20 cellular contexts compared by ENCODE assay signal in genomic region chr1:207649204-207649753, GRCh38. TPM values are rescaled to one million over a fixed set of nuclear protein-coding genes. Genes with fewer than 3 reads are reported as not detected.
"Had no signal": no experiment of that assay in that cellular context is flagged by ENCODE, and none has a peak within 500 bp of the region (broad histone marks: within the 10 kb centered on the region; RNA-seq: fewer than 3 reads in every experiment).

No MANE protein-coding gene starts in this region.

- H3K36me3 ChIP-seq: ascending aorta, breast epithelium, lower lobe of right lung had no signal

- H3K27me3 ChIP-seq: ascending aorta, breast epithelium had no signal

- ATAC-seq: left cardiac atrium; lower lobe of right lung; sciatic nerve; stimulated activated naive CD8-positive, alpha-beta T cell treated with anti-CD3 and anti-CD28 coated beads, Interleukin-15, amount 100 ng/mL, for 72 hours had no signal

- H3K27ac ChIP-seq: ascending aorta, breast epithelium, epithelial cell of prostate, lower lobe of right lung had no signal

- DNase-seq: activated CD4-positive, alpha-beta T cell treated with anti-CD3 and anti-CD28 coated beads, Interleukin-2, amount 50 U/mL, for 48 hours; activated naive CD4-positive, alpha-beta T cell treated with anti-CD3 and anti-CD28 coated beads, Interleukin-2, amount 10 ng/mL, durations not matched to agents 7 days and 5 days; cerebellar nuclear complex; effector CD8-positive, alpha-beta T cell; head of caudate nucleus; left cardiac atrium; lower lobe of right lung; stimulated activated naive CD8-positive, alpha-beta T cell treated with anti-CD3 and anti-CD28 coated beads, Interleukin-15, amount 100 ng/mL, for 72 hours; T1000 had no signal

- H3K9me3 ChIP-seq: ascending aorta, breast epithelium, lower lobe of right lung had no signal

- H3K4me3 ChIP-seq: ascending aorta, breast epithelium, lower lobe of right lung had no signal

- FAIRE-seq: frontal cortex had no signal

- H3K4me1 ChIP-seq: breast epithelium had no signal

RNA-seq across cellular contexts. Expression of gene CR1L, which starts 4.3 kb away (rescaled TPM):
- total RNA-seq: ascending aorta, breast epithelium, fibroblast of lung, frontal cortex, left cardiac atrium, mesothelial cell of epicardium, myocyte, neural crest cell, osteocyte, temporal lobe had no signal
- polyA plus RNA-seq: fibroblast of lung had no signal
